ENCODE assay signal across 10 cellular contexts in genomic region chr6:133609404-133610270, GRCh38.
DNase-seq lines count a peak whose midpoint lies in the region; ATAC-seq and TF ChIP-seq lines count a peak whose summit lies in the region.
"Had no signal": no experiment of that assay in that cellular context is flagged by ENCODE, and none has a peak within 500 bp of the region (broad histone marks: within the 10 kb centered on the region; RNA-seq: fewer than 3 reads in every experiment).

No MANE protein-coding gene starts in this region.

- CTCF ChIA-PET in HEK293 (lab: Yijun Ruan, JAX) = interaction anchor here (0.6 kb wide), 2 partner anchors 40 to 1331 kb away, joined by 3 read pairs; no protein-coding TSS in a partner anchor

- H3K9me3 ChIP-seq in HEK293 (ENCODE audit: control insufficient read depth, insufficient read depth, low read depth, low read length) = no peaks in the 10 kb centered on the region

- no peak for TF ChIP-seq CTCF in HEK293 (tag by site-specific recombination; IDR thresholded peaks at IDR 0.05)
- no peak for TF ChIP-seq CTCF in fibroblast of pulmonary artery (IDR thresholded peaks at IDR 0.05; ENCODE audit: low read length, missing control alignments)
- no peak for TF ChIP-seq CTCF in natural killer cell (IDR thresholded peaks at IDR 0.05)

- no peak overlapping the region for H3K27ac Mint-ChIP-seq in natural killer cell

- intact Hi-C loops in natural killer cell (cut with micrococcal nuclease) = no loop called here

- no peak overlapping the region for H3K4me3 Mint-ChIP-seq in natural killer cell

- in situ Hi-C loops in SK-MEL-5 (cut with HindIII; ENCODE audit: low pct_unique_long_range_greater_than_20kb, low sequenced_read_pairs) = no loop called here

- no peaks in the 10 kb centered on the region for H3K36me3 ChIP-seq in HEK293 (ENCODE audit: control insufficient read depth in 2 of 2, insufficient read depth in 1 of 2, low read length in 2 of 2)

- DNase-seq in SK-MEL-5 (ENCODE audit: low read depth, low spot score) (peak; percentile 100), fibroblast of pulmonary artery (ENCODE audit: low read depth) (peak; percentile 100), stromal cell of bone marrow (ENCODE audit: low read depth) (peak; percentile 99), natural killer cell (no peak), NCI-H1048 (lab: John Stamatoyannopoulos, UW) (no peak)
- DNase-seq: NK-92 treated with Interleukin-12 subunit alpha and Interleukin-12 subunit beta, amount 100 ng/mL, for 24 hours; right cardiac atrium had no signal

- H3K4me1 Mint-ChIP-seq in natural killer cell = no peaks in the 10 kb centered on the region

- peaks cover 11% of the 10 kb centered on the region for H3K4me1 ChIP-seq in HEK293 (ENCODE audit: control insufficient read depth, insufficient read depth, low read length)

- no peak overlapping the region for H3K27ac ChIP-seq in HEK293 (ENCODE audit: extremely low read depth, low read depth, low read length)

- no peaks in the 10 kb centered on the region for H3K36me3 Mint-ChIP-seq in natural killer cell

- no peaks in the 10 kb centered on the region for H3K9me3 Mint-ChIP-seq in natural killer cell

- H3K27me3 Mint-ChIP-seq in natural killer cell (ENCODE audit: low read depth in 2 of 2) = no peaks in the 10 kb centered on the region

- ATAC-seq in GM18868 (IDR thresholded peaks at IDR 0.05; ENCODE audit: unreplicated experiment) (no peak), natural killer cell (no peak)
- ATAC-seq: left lobe of liver, right cardiac atrium had no signal

- POLR2A ChIA-PET in HEK293 (lab: Yijun Ruan, JAX) = no interaction called here

- no peak overlapping the region for H3K4me3 ChIP-seq in HEK293 (ENCODE audit: low read depth, low read length)
- H3K4me3 ChIP-seq in fibroblast of pulmonary artery (replicated peaks; ENCODE audit: low read depth, low read length) = no peak overlapping the region

TF ChIP-seq in HEK293, 187 proteins besides CTCF, POLR2A, EP300 and RAD21 (continues in another document):
- TF ChIP-seq YY1 (tag by site-specific recombination; IDR thresholded peaks at IDR 0.05) (no peak), ZNF48 (tag by site-specific recombination; IDR thresholded peaks at IDR 0.05) (no peak), ZNF433 (tag by site-specific recombination; IDR thresholded peaks at IDR 0.05; ENCODE audit: low read depth) (no peak), ZNF280D (tag by site-specific recombination; IDR thresholded peaks at IDR 0.05) (no peak), REPIN1 (tag by site-specific recombination; IDR thresholded peaks at IDR 0.05; ENCODE audit: low read depth) (no peak), ZNF266 (tag by site-specific recombination; IDR thresholded peaks at IDR 0.05; ENCODE audit: low read depth) (no peak), ZBTB44 (tag by site-specific recombination; IDR thresholded peaks at IDR 0.05) (no peak), ZNF768 (tag by site-specific recombination; IDR thresholded peaks at IDR 0.05) (no peak), PRDM4 (tag by site-specific recombination; IDR thresholded peaks at IDR 0.05) (no peak), ZNF169 (tag by site-specific recombination; IDR thresholded peaks at IDR 0.05) (no peak), ZNF202 (tag by site-specific recombination; IDR thresholded peaks at IDR 0.05; ENCODE audit: borderline replicate concordance) (no peak), ZSCAN30 (tag by site-specific recombination; IDR thresholded peaks at IDR 0.05) (no peak)
- TF ChIP-seq, protein P1, sequence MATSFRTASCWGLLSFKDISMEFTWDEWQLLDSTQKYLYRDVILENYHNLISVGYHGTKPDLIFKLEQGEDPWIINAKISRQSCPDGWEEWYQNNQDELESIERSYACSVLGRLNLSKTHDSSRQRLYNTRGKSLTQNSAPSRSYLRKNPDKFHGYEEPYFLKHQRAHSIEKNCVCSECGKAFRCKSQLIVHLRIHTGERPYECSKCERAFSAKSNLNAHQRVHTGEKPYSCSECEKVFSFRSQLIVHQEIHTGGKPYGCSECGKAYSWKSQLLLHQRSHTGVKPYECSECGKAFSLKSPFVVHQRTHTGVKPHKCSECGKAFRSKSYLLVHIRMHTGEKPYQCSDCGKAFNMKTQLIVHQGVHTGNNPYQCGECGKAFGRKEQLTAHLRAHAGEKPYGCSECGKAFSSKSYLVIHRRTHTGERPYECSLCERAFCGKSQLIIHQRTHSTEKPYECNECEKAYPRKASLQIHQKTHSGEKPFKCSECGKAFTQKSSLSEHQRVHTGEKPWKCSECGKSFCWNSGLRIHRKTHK (tag by site-specific recombination; IDR thresholded peaks at IDR 0.05) = no peak
- TF ChIP-seq, protein P2, sequence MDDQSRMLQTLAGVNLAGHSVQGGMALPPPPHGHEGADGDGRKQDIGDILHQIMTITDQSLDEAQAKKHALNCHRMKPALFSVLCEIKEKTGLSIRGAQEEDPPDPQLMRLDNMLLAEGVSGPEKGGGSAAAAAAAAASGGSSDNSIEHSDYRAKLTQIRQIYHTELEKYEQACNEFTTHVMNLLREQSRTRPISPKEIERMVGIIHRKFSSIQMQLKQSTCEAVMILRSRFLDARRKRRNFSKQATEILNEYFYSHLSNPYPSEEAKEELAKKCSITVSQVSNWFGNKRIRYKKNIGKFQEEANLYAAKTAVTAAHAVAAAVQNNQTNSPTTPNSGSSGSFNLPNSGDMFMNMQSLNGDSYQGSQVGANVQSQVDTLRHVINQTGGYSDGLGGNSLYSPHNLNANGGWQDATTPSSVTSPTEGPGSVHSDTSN (CRISPR knock-in tag; IDR thresholded peaks at IDR 0.05) = no peak

Comparison
In these comparisons a context has a peak if more than half of its experiments do, and no peak if none do; other contexts are left out.
1. DNase-seq: peak in SK-MEL-5 (single experiment), fibroblast of pulmonary artery (single experiment) and stromal cell of bone marrow (single experiment); none in natural killer cell (single experiment) and NCI-H1048 (single experiment).